Comparison of ENCODE assay signal across 1 cellular context in genomic region chr4:188012546-188012945, GRCh38.
TF ChIP-seq lines count a peak whose summit lies in the region.

No MANE protein-coding gene starts in this region.

TF ChIP-seq in WTC11, 78 proteins besides CTCF, POLR2A, EP300 and RAD21 (continued from another document):
- TF ChIP-seq, protein P1, sequence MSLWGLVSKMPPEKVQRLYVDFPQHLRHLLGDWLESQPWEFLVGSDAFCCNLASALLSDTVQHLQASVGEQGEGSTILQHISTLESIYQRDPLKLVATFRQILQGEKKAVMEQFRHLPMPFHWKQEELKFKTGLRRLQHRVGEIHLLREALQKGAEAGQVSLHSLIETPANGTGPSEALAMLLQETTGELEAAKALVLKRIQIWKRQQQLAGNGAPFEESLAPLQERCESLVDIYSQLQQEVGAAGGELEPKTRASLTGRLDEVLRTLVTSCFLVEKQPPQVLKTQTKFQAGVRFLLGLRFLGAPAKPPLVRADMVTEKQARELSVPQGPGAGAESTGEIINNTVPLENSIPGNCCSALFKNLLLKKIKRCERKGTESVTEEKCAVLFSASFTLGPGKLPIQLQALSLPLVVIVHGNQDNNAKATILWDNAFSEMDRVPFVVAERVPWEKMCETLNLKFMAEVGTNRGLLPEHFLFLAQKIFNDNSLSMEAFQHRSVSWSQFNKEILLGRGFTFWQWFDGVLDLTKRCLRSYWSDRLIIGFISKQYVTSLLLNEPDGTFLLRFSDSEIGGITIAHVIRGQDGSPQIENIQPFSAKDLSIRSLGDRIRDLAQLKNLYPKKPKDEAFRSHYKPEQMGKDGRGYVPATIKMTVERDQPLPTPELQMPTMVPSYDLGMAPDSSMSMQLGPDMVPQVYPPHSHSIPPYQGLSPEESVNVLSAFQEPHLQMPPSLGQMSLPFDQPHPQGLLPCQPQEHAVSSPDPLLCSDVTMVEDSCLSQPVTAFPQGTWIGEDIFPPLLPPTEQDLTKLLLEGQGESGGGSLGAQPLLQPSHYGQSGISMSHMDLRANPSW (CRISPR knock-in tag; conservative IDR thresholded peaks at IDR 0.05; ENCODE audit: low read depth) = no peak
- TF ChIP-seq SMAD4 (CRISPR knock-in tag; IDR thresholded peaks at IDR 0.05) (no peak), HMGA2 (CRISPR knock-in tag; IDR thresholded peaks at IDR 0.05) (no peak), ZNF671 (CRISPR knock-in tag; IDR thresholded peaks at IDR 0.05) (no peak)
TF ChIP-seq in WTC11: peak in this region for 0.
